ENCODE assay signal across 10 cellular contexts in the genomic region with DNA sequence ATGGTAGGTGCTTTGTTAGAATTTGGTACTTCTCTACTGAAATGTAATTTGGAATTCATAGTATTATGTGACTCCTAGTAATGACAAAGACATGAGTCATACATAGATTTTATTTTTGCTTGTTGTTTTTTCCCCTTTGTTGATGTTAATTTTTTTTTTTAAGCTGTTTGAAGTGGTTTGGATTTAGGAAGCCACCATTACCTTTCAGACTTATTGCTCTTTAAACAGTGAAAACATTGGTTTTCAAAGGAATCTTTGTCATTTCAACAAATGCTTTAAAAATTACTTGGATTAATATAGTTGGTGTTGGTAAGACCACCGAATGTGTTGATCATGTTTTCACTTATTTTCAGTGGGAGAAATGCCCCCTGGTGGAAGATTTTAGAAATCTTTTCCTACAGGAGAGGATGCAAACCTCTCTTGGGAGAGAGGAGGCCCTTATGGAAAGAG.
A peak's percentile ranks its signal among the peaks of the same experiment; 100 is the strongest.
DNase-seq lines count a peak whose midpoint lies in the region; ATAC-seq and TF ChIP-seq lines count a peak whose summit lies in the region.
"Had no signal": no experiment of that assay in that cellular context is flagged by ENCODE, and none has a peak within 500 bp of the region (broad histone marks: within the 10 kb centered on the region; RNA-seq: fewer than 3 reads in every experiment).

No MANE protein-coding gene starts in this region.

- TF ChIP-seq CTCF in DOHH2 (IDR thresholded peaks at IDR 0.05; ENCODE audit: low read depth, low read length, poor library complexity, severe bottlenecking) (peak; percentile 66), KMS-11 (conservative IDR thresholded peaks at IDR 0.05; ENCODE audit: low read depth, low read length) (peak; percentile 71), astrocyte of the spinal cord (IDR thresholded peaks at IDR 0.05; ENCODE audit: low read depth, low read length) (peak; percentile 48), nephron progenitor cell (IDR thresholded peaks at IDR 0.05) (peak; percentile 42)

- no peak overlapping the region for H2AFZ ChIP-seq in KMS-11 (ENCODE audit: low read depth)

- H3K27me3 Mint-ChIP-seq in nephron progenitor cell (ENCODE audit: low read depth, poor library complexity): peaks cover 8% of the 10 kb centered on the region
- H3K27me3 Mint-ChIP-seq in activated naive CD4-positive, alpha-beta T cell treated with anti-CD3 and anti-CD28 coated beads, Interleukin-2, amount 10 ng/mL, durations not matched to agents 7 days and 5 days: peaks cover 27% of the 10 kb centered on the region

- H3K4me2 ChIP-seq in DOHH2 (ENCODE audit: low read length) (no peak overlapping the region), KMS-11 (no peak overlapping the region)

- in situ Hi-C loops in astrocyte of the spinal cord (cut with HindIII; ENCODE audit: low sequenced_read_pairs): no loop called here

- no peaks in the 10 kb centered on the region for H3K9me3 ChIP-seq in DOHH2 (ENCODE audit: control insufficient read depth, insufficient read depth, low read length)

- no peak overlapping the region for H3K27ac ChIP-seq in DOHH2 (ENCODE audit: low read depth, low read length)
- no peak overlapping the region for H3K27ac ChIP-seq in KMS-11

- CTCF ChIA-PET in activated naive CD4-positive, alpha-beta T cell treated with anti-CD3 and anti-CD28 coated beads, Interleukin-2, amount 10 ng/mL, durations not matched to agents 7 days and 5 days (lab: Charles Lee): interaction anchor here (0.6 to 2.6 kb wide), 5 partner anchors 10 to 693 kb away, joined by 3 to 9 read pairs (median 3); no protein-coding TSS in a partner anchor

- H3K9me2 ChIP-seq in DOHH2 (replicated peaks; ENCODE audit: control insufficient read depth, low read length): no peaks in the 10 kb centered on the region

- H3K9ac ChIP-seq in KMS-11: no peak overlapping the region

- peaks cover 29% of the 10 kb centered on the region for H3K9me3 Mint-ChIP-seq in nephron progenitor cell
- H3K9me3 Mint-ChIP-seq in activated naive CD4-positive, alpha-beta T cell treated with anti-CD3 and anti-CD28 coated beads, Interleukin-2, amount 10 ng/mL, durations not matched to agents 7 days and 5 days: peaks cover 11% of the 10 kb centered on the region

- H3K4me3 ChIP-seq in DOHH2 (ENCODE audit: low read length): no peak overlapping the region
- no peak overlapping the region for H3K4me3 ChIP-seq in KMS-11 (IDR thresholded peaks at IDR 0.05; ENCODE audit: insufficient read depth, low read depth, low read length)
- H3K4me3 ChIP-seq in astrocyte of the spinal cord (ENCODE audit: low read depth, low read length): no peak overlapping the region

- no peaks in the 10 kb centered on the region for H3K36me3 ChIP-seq in DOHH2 (ENCODE audit: control insufficient read depth, low read length)
- H3K36me3 ChIP-seq in KMS-11 (ENCODE audit: insufficient read depth): no peaks in the 10 kb centered on the region

- no peaks in the 10 kb centered on the region for H3F3A ChIP-seq in DOHH2 (ENCODE audit: control insufficient read depth, insufficient read depth)

- peaks cover 18% of the 10 kb centered on the region for H3K36me3 Mint-ChIP-seq in nephron progenitor cell (ENCODE audit: low read depth)
- H3K36me3 Mint-ChIP-seq in activated naive CD4-positive, alpha-beta T cell treated with anti-CD3 and anti-CD28 coated beads, Interleukin-2, amount 10 ng/mL, durations not matched to agents 7 days and 5 days: no peaks in the 10 kb centered on the region

- peaks cover 9% of the 10 kb centered on the region for H3K4me1 Mint-ChIP-seq in nephron progenitor cell
- peaks cover 2% of the 10 kb centered on the region for H3K4me1 Mint-ChIP-seq in activated naive CD4-positive, alpha-beta T cell treated with anti-CD3 and anti-CD28 coated beads, Interleukin-2, amount 10 ng/mL, durations not matched to agents 7 days and 5 days

- no peaks in the 10 kb centered on the region for H3K4me1 ChIP-seq in DOHH2 (ENCODE audit: control insufficient read depth, low read length)
- no peaks in the 10 kb centered on the region for H3K4me1 ChIP-seq in KMS-11 (ENCODE audit: low read depth, poor library complexity, severe bottlenecking)

- no peak overlapping the region for H3K27ac Mint-ChIP-seq in nephron progenitor cell
- H3K27ac Mint-ChIP-seq in activated naive CD4-positive, alpha-beta T cell treated with anti-CD3 and anti-CD28 coated beads, Interleukin-2, amount 10 ng/mL, durations not matched to agents 7 days and 5 days: no peak overlapping the region
- H3K27ac Mint-ChIP-seq: dendritic cell treated with granulocyte-macrophage colony-stimulating factor and Interleukin-4, amounts not matched to agents 40 ng/mL and 50 ng/mL, for 4 days had no signal

- H3K79me2 ChIP-seq in DOHH2 (ENCODE audit: control insufficient read depth, low read length): no peaks in the 10 kb centered on the region
- H3K79me2 ChIP-seq in KMS-11 (ENCODE audit: insufficient read depth, low read depth): no peaks in the 10 kb centered on the region

- H3K4me3 Mint-ChIP-seq in nephron progenitor cell: no peak overlapping the region
- H3K4me3 Mint-ChIP-seq in activated naive CD4-positive, alpha-beta T cell treated with anti-CD3 and anti-CD28 coated beads, Interleukin-2, amount 10 ng/mL, durations not matched to agents 7 days and 5 days: no peak overlapping the region
- H3K4me3 Mint-ChIP-seq: dendritic cell treated with granulocyte-macrophage colony-stimulating factor and Interleukin-4, amounts not matched to agents 40 ng/mL and 50 ng/mL, for 4 days had no signal

- no peak for ATAC-seq in GM19324 (IDR thresholded peaks at IDR 0.05; ENCODE audit: low FRiP score, unreplicated experiment)
- no peak for ATAC-seq in GM18861 (IDR thresholded peaks at IDR 0.05; ENCODE audit: unreplicated experiment)

- H4K20me1 ChIP-seq in DOHH2 (ENCODE audit: control insufficient read depth, insufficient read depth, low read depth, low read length) (no peaks in the 10 kb centered on the region), KMS-11 (ENCODE audit: insufficient read depth) (no peaks in the 10 kb centered on the region)

- H3K27me3 ChIP-seq in DOHH2 (ENCODE audit: control insufficient read depth, low read length) (no peaks in the 10 kb centered on the region), KMS-11 (ENCODE audit: insufficient read depth, low read depth) (no peaks in the 10 kb centered on the region)

- peak; percentile 65 for DNase-seq in astrocyte of the spinal cord (ENCODE audit: low read depth, low spot score)
- DNase-seq in nephron progenitor cell: no peak
- DNase-seq in activated naive CD4-positive, alpha-beta T cell treated with anti-CD3 and anti-CD28 coated beads, Interleukin-2, amount 10 ng/mL, durations not matched to agents 7 days and 5 days: no peak
- DNase-seq: activated CD4-positive, alpha-beta T cell treated with anti-CD3 and anti-CD28 coated beads for 48 hours; NCI-H345 had no signal
